ENCODE assay signal across 8 cellular contexts in genomic region chr2:24421668-24422067, GRCh38.
A peak's percentile ranks its signal among the peaks of the same experiment; 100 is the strongest.
DNase-seq lines count a peak whose midpoint lies in the region; ATAC-seq and TF ChIP-seq lines count a peak whose summit lies in the region.

No MANE protein-coding gene starts in this region.

- H3K9me2 ChIP-seq in SU-DHL-6 (replicated peaks; ENCODE audit: insufficient read depth, low read length): no peaks in the 10 kb centered on the region

- H3F3A ChIP-seq in SU-DHL-6 (ENCODE audit: insufficient read depth) (no peaks in the 10 kb centered on the region), smooth muscle cell (ENCODE audit: low read depth) (no peaks in the 10 kb centered on the region)

- intact Hi-C loops in adrenal gland (cut with DNase I): loop anchor here in 1 of 2 donors (2.0 kb wide), 1 partner anchor 403 kb away; no protein-coding TSS in a partner anchor

- ATAC-seq in GM19452 (IDR thresholded peaks at IDR 0.05; ENCODE audit: unreplicated experiment) (no peak), HG03196 (IDR thresholded peaks at IDR 0.05; ENCODE audit: unreplicated experiment) (no peak)

- H3K79me2 ChIP-seq in SU-DHL-6 (ENCODE audit: insufficient read depth, low read length) (no peaks in the 10 kb centered on the region), smooth muscle cell (ENCODE audit: low read depth) (no peaks in the 10 kb centered on the region)

- no peaks in the 10 kb centered on the region for H3K36me3 ChIP-seq in SU-DHL-6 (ENCODE audit: low read length)
- H3K36me3 ChIP-seq in adrenal gland (replicated peaks in 1 of 2): no peaks in the 10 kb centered on the region
- H3K36me3 ChIP-seq in smooth muscle cell (ENCODE audit: low read depth): no peaks in the 10 kb centered on the region

- DNase-seq in COR-L47 (lab: John Stamatoyannopoulos, UW) (peak; percentile 49), adrenal gland (peak; percentile 59 to 86 (median 66)), hepatic stellate cell (ENCODE audit: low spot score) (peak; percentile 16), smooth muscle cell (lab: John Stamatoyannopoulos, UW; ENCODE audit: unreplicated experiment) (no peak)
- peak; percentile 49 for DNase-seq in Jurkat, Clone E6-1 (ENCODE audit: low read depth, low spot score)

- 4 to 27% (median 26%) methylated on average over 3 to 4 of the region's 4 CpGs for WGBS in adrenal gland, 4 donors
- WGBS in smooth muscle cell (ENCODE audit: low lambda C conversion rate): 28% methylated on average over 4 of the region's 4 CpGs

- H3K27me3 ChIP-seq in SU-DHL-6 (ENCODE audit: low read length): no peaks in the 10 kb centered on the region
- no peaks in the 10 kb centered on the region for H3K27me3 ChIP-seq in adrenal gland
- H3K27me3 ChIP-seq in smooth muscle cell (ENCODE audit: low read depth): no peaks in the 10 kb centered on the region

- H4K20me1 ChIP-seq in SU-DHL-6 (ENCODE audit: low read depth, low read length): no peaks in the 10 kb centered on the region
- H4K20me1 ChIP-seq in smooth muscle cell (ENCODE audit: low read depth): no peaks in the 10 kb centered on the region

- H3K4me2 ChIP-seq in SU-DHL-6 (ENCODE audit: low read depth, low read length, poor library complexity, severe bottlenecking): no peak overlapping the region
- no peak overlapping the region for H3K4me2 ChIP-seq in smooth muscle cell

- H2AFZ ChIP-seq in SU-DHL-6 (ENCODE audit: low read depth, low read length, severe bottlenecking) (no peak overlapping the region), smooth muscle cell (ENCODE audit: low read depth) (no peak overlapping the region)

- no peak for TF ChIP-seq POLR2A in adrenal gland (IDR thresholded peaks at IDR 0.05)

- peaks cover 4% of the 10 kb centered on the region; the same call in 1 of the 2 replicates for H3K9me3 ChIP-seq in SU-DHL-6 (ENCODE audit: insufficient read depth, low read length)
- H3K9me3 ChIP-seq in adrenal gland (replicated peaks in 1 of 3): no peaks in the 10 kb centered on the region
- no peaks in the 10 kb centered on the region for H3K9me3 ChIP-seq in smooth muscle cell (replicated peaks; ENCODE audit: low read depth)

- no peak overlapping the region for H3K4me3 ChIP-seq in Jurkat, Clone E6-1 (ENCODE audit: low read length)
- H3K4me3 ChIP-seq in SU-DHL-6 (ENCODE audit: insufficient read depth, low read length, poor library complexity, severe bottlenecking) (no peak overlapping the region), adrenal gland (no peak overlapping the region), smooth muscle cell (no peak overlapping the region)

- H3K27ac ChIP-seq in SU-DHL-6 (ENCODE audit: low read depth, low read length) (no peak overlapping the region), adrenal gland (no peak overlapping the region), smooth muscle cell (ENCODE audit: low read depth) (no peak overlapping the region)

- no peak overlapping the region for H3K9ac ChIP-seq in SU-DHL-6 (ENCODE audit: low read length)
- no peak overlapping the region for H3K9ac ChIP-seq in smooth muscle cell (ENCODE audit: low read depth)

- H3K4me1 ChIP-seq in adrenal gland (replicated peaks in 1 of 2): no peaks in the 10 kb centered on the region
- no peaks in the 10 kb centered on the region for H3K4me1 ChIP-seq in smooth muscle cell (ENCODE audit: low read depth)

- TF ChIP-seq CTCF in SU-DHL-6 (IDR thresholded peaks at IDR 0.05; ENCODE audit: insufficient read depth, low read length, poor library complexity, severe bottlenecking) (peak; percentile 45), adrenal gland (IDR thresholded peaks at IDR 0.05) (peak in 5 of 6 experiments; percentile 28 to 69 (median 65)), smooth muscle cell (IDR thresholded peaks at IDR 0.05; ENCODE audit: borderline replicate concordance, insufficient read depth, poor library complexity, severe bottlenecking) (peak; percentile 56)
